In the genomic region with DNA sequence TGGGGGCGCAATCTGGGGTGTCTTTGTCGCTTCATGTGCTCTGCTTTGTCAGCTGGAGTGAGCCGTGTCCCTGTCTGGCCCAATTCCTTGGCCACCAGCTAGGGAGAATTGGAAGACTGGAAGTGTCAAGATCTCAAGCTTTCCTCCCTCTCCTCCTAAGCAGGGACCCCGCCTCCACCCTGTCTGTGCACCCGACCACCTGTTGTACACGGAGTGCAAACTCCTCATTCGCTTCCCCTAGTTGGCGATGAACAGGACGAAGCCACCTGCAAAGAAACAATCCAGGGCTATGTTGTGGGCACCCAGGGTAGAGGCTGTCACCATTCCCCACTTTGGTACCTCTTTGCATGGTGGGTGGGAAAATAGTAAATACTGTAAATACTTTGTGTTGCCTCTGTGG, we compare ENCODE assay signal across 7 cellular contexts. TPM values are rescaled to one million over a fixed set of nuclear protein-coding genes. Genes with fewer than 3 reads are reported as not detected.
A peak's percentile ranks its signal among the peaks of the same experiment; 100 is the strongest.
DNase-seq lines count a peak whose midpoint lies in the region; ATAC-seq lines count a peak whose summit lies in the region.
"Had no signal": no experiment of that assay in that cellular context is flagged by ENCODE, and none has a peak within 500 bp of the region (broad histone marks: within the 10 kb centered on the region; RNA-seq: fewer than 3 reads in every experiment).

No MANE protein-coding gene starts in this region.

- peaks cover 33% of the 10 kb centered on the region for H3K4me1 Mint-ChIP-seq in T-helper 17 cell

- H3K4me1 ChIP-seq in ACC112 (ENCODE audit: control insufficient read depth, insufficient read depth, low read length, unreplicated experiment) (peaks cover 22% of the 10 kb centered on the region), aorta (ENCODE audit: control insufficient read depth in 1 of 2, insufficient read depth in 2 of 2, low read length in 2 of 2) (no peaks in the 10 kb centered on the region)

- peak overlapping the region; percentile 93 for H3K27ac Mint-ChIP-seq in T-helper 17 cell

- intact Hi-C loops in aorta (cut with DNase I): loop anchor here in 1 of 2 donors (2.0 to 5.0 kb wide), 2 partner anchors 21 to 55 kb away; a partner anchor contains a TSS

- DNase-seq in T-helper 17 cell (no peak), NCI-H1694 (lab: John Stamatoyannopoulos, UW) (no peak), aorta (no peak)
- DNase-seq: NCI-H1930, retina, substantia nigra had no signal

- peaks cover 13% of the 10 kb centered on the region for H3K36me3 Mint-ChIP-seq in T-helper 17 cell (ENCODE audit: low read depth)

- ATAC-seq in T-helper 17 cell (no peak), aorta (ENCODE audit: low FRiP score) (no peak)

- H3K4me3 ChIP-seq in ACC112 (ENCODE audit: low read depth, low read length): peak overlapping the region; percentile 96
- H3K4me3 ChIP-seq in aorta (ENCODE audit: low read length in 2 of 2): no peak overlapping the region

- H3K36me3 ChIP-seq in ACC112 (ENCODE audit: insufficient read depth, low read length) (peaks cover 15% of the 10 kb centered on the region; the same call in 1 of the 2 replicates), aorta (ENCODE audit: control insufficient read depth in 1 of 2, insufficient read depth in 2 of 2, low read length in 1 of 2) (peaks cover 0 to 5% of the 10 kb centered on the region in 2 donors)

- peaks cover 37% of the 10 kb centered on the region for H3K79me2 ChIP-seq in ACC112 (ENCODE audit: control insufficient read depth, insufficient read depth, low read length, unreplicated experiment)

- H3K27ac ChIP-seq in ACC112 (ENCODE audit: low read depth, low read length) (no peak overlapping the region), aorta (ENCODE audit: low read depth in 1 of 2, low read length in 2 of 2) (no peak overlapping the region)

- no peak overlapping the region for H2AFZ ChIP-seq in ACC112 (ENCODE audit: low read length, unreplicated experiment)

- H3K9me3 ChIP-seq in T-helper 17 cell (ENCODE audit: control insufficient read depth, low read length, poor library complexity, severe bottlenecking): no peaks in the 10 kb centered on the region
- H3K9me3 ChIP-seq in aorta (ENCODE audit: control insufficient read depth, low read length): no peaks in the 10 kb centered on the region

- H3K27me3 Mint-ChIP-seq in T-helper 17 cell: no peaks in the 10 kb centered on the region

- WGBS in aorta, 2 donors: 94 to 98% methylated on average over 9 of the region's 9 CpGs

- no peaks in the 10 kb centered on the region for H3K27me3 ChIP-seq in ACC112 (ENCODE audit: insufficient read depth, low read length)
- H3K27me3 ChIP-seq in aorta (ENCODE audit: control insufficient read depth in 1 of 2, insufficient read depth in 2 of 2, low read length in 1 of 2): no peaks in the 10 kb centered on the region

- peak overlapping the region; percentile 94 for H3K4me3 Mint-ChIP-seq in T-helper 17 cell

RNA-seq across cellular contexts. Expression of a gene that starts 1.7 kb away (rescaled TPM):
- under 1 TPM in 1 of 2 donors, not detected in 1; 0.23 TPM for total RNA-seq in T-helper 17 cell
- total RNA-seq in aorta: under 1 TPM in 1 of 2 donors, not detected in 1; 0.24 TPM
- 1 to 10 TPM in 1 of 2 donors, not detected in 1; 4.1 TPM for polyA plus RNA-seq in aorta

RNA-seq across cellular contexts. Expression of a gene that starts 1.8 kb away (rescaled TPM):
- total RNA-seq in T-helper 17 cell (100 to 1,000 TPM; 139 to 153 TPM), aorta (10 to 100 TPM; 73.0 to 85.4 TPM)
- 100 to 1,000 TPM in 1 of 2 donors, 10 to 100 TPM in 1; 49.5 to 279 TPM for polyA plus RNA-seq in aorta

RNA-seq across cellular contexts. Expression of a gene that starts 2.0 kb away (rescaled TPM):
- total RNA-seq in T-helper 17 cell (10 to 100 TPM; 18.5 to 21.4 TPM), aorta (10 to 100 TPM; 31.9 to 35.4 TPM)
- 10 to 100 TPM; 27.4 to 46.9 TPM for polyA plus RNA-seq in aorta

RNA-seq across cellular contexts. Expression of a gene that starts 13.5 kb away (rescaled TPM):
- 1 to 10 TPM in 1 of 2 donors, under 1 TPM in 1; 0.16 to 1.5 TPM for total RNA-seq in T-helper 17 cell
- total RNA-seq in aorta: not detected
- not detected for polyA plus RNA-seq in aorta

RNA-seq across cellular contexts. Expression of a gene that starts 20.2 kb away (rescaled TPM):
- total RNA-seq in T-helper 17 cell (10 to 100 TPM; 28.2 to 31.5 TPM), aorta (10 to 100 TPM; 13.3 to 15.9 TPM)
- 10 to 100 TPM in 1 of 2 donors, 1 to 10 TPM in 1; 8.0 to 17.5 TPM for polyA plus RNA-seq in aorta
